In the genomic region with DNA sequence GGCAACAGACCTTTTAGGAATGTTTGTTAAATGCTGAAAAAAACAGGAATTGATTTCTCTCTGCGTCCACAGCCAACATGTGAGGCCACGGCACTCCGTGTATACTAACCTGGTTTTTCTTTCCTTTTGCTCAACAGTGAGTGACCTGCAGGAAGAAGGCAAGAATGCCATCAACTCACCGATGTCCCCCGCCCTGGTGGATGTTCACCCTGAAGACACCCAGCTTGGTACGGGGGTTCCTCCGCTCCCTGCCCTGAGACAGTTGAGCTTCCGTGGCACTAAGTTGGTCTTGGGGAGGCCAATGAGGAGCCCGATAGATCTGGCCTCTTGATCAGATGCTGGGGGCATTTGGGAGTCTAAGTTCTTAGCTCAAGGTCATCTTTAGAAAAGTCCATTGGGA, we compare ENCODE assay signal across 4 cellular contexts.
"Had no signal": no experiment of that assay in that cellular context is flagged by ENCODE, and none has a peak within 500 bp of the region (broad histone marks: within the 10 kb centered on the region; RNA-seq: fewer than 3 reads in every experiment).

No MANE protein-coding gene starts in this region.

- H2AFZ ChIP-seq: GM23338 had no signal

- H3K4me3 ChIP-seq: GM23338 had no signal

- DNase-seq: H9, HCEC 1CT, IMR-90 had no signal

- H3K4me3 Mint-ChIP-seq: GM23338, H9 had no signal

- H3K9me3 Mint-ChIP-seq: GM23338, H9 had no signal

- ATAC-seq: GM23338 had no signal

- H3K4me2 ChIP-seq: GM23338 had no signal
